Comparison of ENCODE assay signal across 12 cellular contexts in the genomic region with DNA sequence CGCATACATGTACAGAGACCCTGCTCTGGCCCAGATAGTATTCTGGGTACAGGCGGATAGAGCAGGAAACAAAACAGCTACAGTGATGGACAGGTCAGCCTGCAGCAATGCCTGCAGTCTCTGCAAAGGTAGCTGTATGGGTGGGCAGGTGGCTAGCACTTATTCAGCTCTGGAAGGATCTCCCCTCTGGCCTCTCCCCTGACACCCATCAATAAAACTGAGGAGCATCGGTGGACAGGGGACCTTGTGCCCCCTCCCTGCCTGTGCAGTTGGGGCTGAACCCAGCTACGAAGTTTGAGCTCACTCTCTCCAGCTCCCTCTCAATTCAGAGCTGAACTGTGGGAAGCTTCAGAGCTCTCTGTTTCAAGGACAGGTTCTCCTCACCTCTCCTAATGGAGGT. TPM values are rescaled to one million over a fixed set of nuclear protein-coding genes. Genes with fewer than 3 reads are reported as not detected.
DNase-seq lines count a peak whose midpoint lies in the region; ATAC-seq and TF ChIP-seq lines count a peak whose summit lies in the region.
"Had no signal": no experiment of that assay in that cellular context is flagged by ENCODE, and none has a peak within 500 bp of the region (broad histone marks: within the 10 kb centered on the region; RNA-seq: fewer than 3 reads in every experiment).

No MANE protein-coding gene starts in this region.

- peaks cover 4% of the 10 kb centered on the region for H3K36me3 Mint-ChIP-seq in activated T-cell treated with anti-CD3 and anti-CD28 coated beads, Interleukin-2, amount 50 U/mL, for 4 hours (ENCODE audit: insufficient read depth)

- TF ChIP-seq CTCF in esophagus muscularis mucosa (IDR thresholded peaks at IDR 0.05), result no peak

- H3K36me3 ChIP-seq in SJCRH30 (no peaks in the 10 kb centered on the region), esophagus muscularis mucosa (no peaks in the 10 kb centered on the region)

- H3K27ac ChIP-seq in SJCRH30 (peak overlapping the region; percentile 50), esophagus muscularis mucosa (replicated peaks in 1 of 4) (peak overlapping the region in 2 of 4 donors; percentile 11 to 35), substantia nigra (ENCODE audit: low read depth, low read length, poor library complexity, severe bottlenecking) (peak overlapping the region; percentile 19)

- no peak for ATAC-seq in activated T-cell treated with anti-CD3 and anti-CD28 coated beads, Interleukin-2, amount 50 U/mL, for 4 hours
- no peak for ATAC-seq in GM21423 (IDR thresholded peaks at IDR 0.05; ENCODE audit: unreplicated experiment)
- ATAC-seq in HG02884 (IDR thresholded peaks at IDR 0.05; ENCODE audit: unreplicated experiment), result no peak
- no peak for ATAC-seq in HG03457 (IDR thresholded peaks at IDR 0.05; ENCODE audit: unreplicated experiment)
- ATAC-seq: right cardiac atrium had no signal

- no peaks in the 10 kb centered on the region for H3K27me3 Mint-ChIP-seq in activated T-cell treated with anti-CD3 and anti-CD28 coated beads, Interleukin-2, amount 50 U/mL, for 4 hours (ENCODE audit: low read depth)

- no peak for TF ChIP-seq POLR2A in esophagus muscularis mucosa (IDR thresholded peaks at IDR 0.05; ENCODE audit: low read depth)

- no peaks in the 10 kb centered on the region for H3K27me3 ChIP-seq in SJCRH30
- no peaks in the 10 kb centered on the region for H3K27me3 ChIP-seq in esophagus muscularis mucosa

- intact Hi-C loops in esophagus muscularis mucosa (cut with DNase I), result no loop called here

- H3K4me3 ChIP-seq in SJCRH30 (no peak overlapping the region), esophagus muscularis mucosa (peak overlapping the region in 3 of 4 donors; percentile 13 to 19 (median 17))

- peak overlapping the region; percentile 92 for H3K4me3 Mint-ChIP-seq in activated T-cell treated with anti-CD3 and anti-CD28 coated beads, Interleukin-2, amount 50 U/mL, for 4 hours

- DNase-seq in activated T-cell treated with anti-CD3 and anti-CD28 coated beads, Interleukin-2, amount 50 U/mL, for 4 hours, result no peak
- DNase-seq in activated T-cell treated with anti-CD3 and anti-CD28 coated beads, Interleukin-2, amount 50 U/mL, for 1 hour, result no peak
- DNase-seq in SJCRH30 (no peak), esophagus muscularis mucosa (ENCODE audit: extremely low spot score) (no peak), substantia nigra (lab: John Stamatoyannopoulos, UW) (no peak)
- DNase-seq: activated CD8-positive, alpha-beta memory T cell treated with anti-CD3 and anti-CD28 coated beads, Interleukin-2, amount 50 U/mL, for 48 hours; NCI-H2171 treated with DMSO at 0.1 percent for 48 hours; right cardiac atrium had no signal

- H3K9me3 Mint-ChIP-seq in activated T-cell treated with anti-CD3 and anti-CD28 coated beads, Interleukin-2, amount 50 U/mL, for 4 hours, result no peaks in the 10 kb centered on the region

- peaks cover 71% of the 10 kb centered on the region for H3K4me1 Mint-ChIP-seq in activated T-cell treated with anti-CD3 and anti-CD28 coated beads, Interleukin-2, amount 50 U/mL, for 4 hours (ENCODE audit: low read depth)

- H3K4me1 ChIP-seq in SJCRH30 (peaks cover 53% of the 10 kb centered on the region), esophagus muscularis mucosa (peaks cover 0 to 5% (median 2%) of the 10 kb centered on the region in 4 donors)

- 92% methylated on average over 2 of the region's 4 CpGs for WGBS in esophagus muscularis mucosa

- no peaks in the 10 kb centered on the region for H3K9me3 ChIP-seq in SJCRH30 (replicated peaks)
- no peaks in the 10 kb centered on the region for H3K9me3 ChIP-seq in esophagus muscularis mucosa

- no peak for TF ChIP-seq EP300 in esophagus muscularis mucosa (IDR thresholded peaks at IDR 0.05)

RNA-seq across cellular contexts. Expression of a gene that starts 1.6 kb away (rescaled TPM):
- total RNA-seq in activated T-cell treated with anti-CD3 and anti-CD28 coated beads, Interleukin-2, amount 50 U/mL, for 4 hours, result 1 to 10 TPM; 5.7 to 8.4 (median 7.1) TPM
- 0.73 and 0.76 TPM in 2 replicates for total RNA-seq in SJCRH30 (2014; rRNA removed; shearing (Covaris generic))
- 10 to 100 TPM; 14.8 to 48.2 (median 17.2) TPM for total RNA-seq in esophagus muscularis mucosa
- total RNA-seq: bronchial epithelial cell had no signal
